8 cellular contexts compared by ENCODE assay signal in genomic region chr1:64302194-64302593, GRCh38.
"Had no signal": no experiment of that assay in that cellular context is flagged by ENCODE, and none has a peak within 500 bp of the region (broad histone marks: within the 10 kb centered on the region; RNA-seq: fewer than 3 reads in every experiment).

No MANE protein-coding gene starts in this region.

- H3K4me2 ChIP-seq: GM23338 had no signal

- H3K27ac ChIP-seq: GM23248 had no signal

- H2AFZ ChIP-seq: GM23248, GM23338 had no signal

- FAIRE-seq: H1 had no signal

- H3K9me3 ChIP-seq: HAP-1 had no signal

- ATAC-seq: GM23338 had no signal

- H3K9me3 Mint-ChIP-seq: GM23338, HFFc6 had no signal

- DNase-seq: GOT3, H7, H9, HFFc6 had no signal

- H3K27ac Mint-ChIP-seq: GM23338, HFFc6 had no signal

- H3K4me3 Mint-ChIP-seq: GM23338, H9, HFFc6 had no signal

- H3K9ac ChIP-seq: GM23248 had no signal

- H3K4me3 ChIP-seq: GM23248, GM23338, HAP-1 had no signal

- H3K36me3 ChIP-seq: HAP-1 had no signal

- H3K4me1 ChIP-seq: HAP-1 had no signal
